Comparison of ENCODE assay signal across 26 cellular contexts in the genomic region with DNA sequence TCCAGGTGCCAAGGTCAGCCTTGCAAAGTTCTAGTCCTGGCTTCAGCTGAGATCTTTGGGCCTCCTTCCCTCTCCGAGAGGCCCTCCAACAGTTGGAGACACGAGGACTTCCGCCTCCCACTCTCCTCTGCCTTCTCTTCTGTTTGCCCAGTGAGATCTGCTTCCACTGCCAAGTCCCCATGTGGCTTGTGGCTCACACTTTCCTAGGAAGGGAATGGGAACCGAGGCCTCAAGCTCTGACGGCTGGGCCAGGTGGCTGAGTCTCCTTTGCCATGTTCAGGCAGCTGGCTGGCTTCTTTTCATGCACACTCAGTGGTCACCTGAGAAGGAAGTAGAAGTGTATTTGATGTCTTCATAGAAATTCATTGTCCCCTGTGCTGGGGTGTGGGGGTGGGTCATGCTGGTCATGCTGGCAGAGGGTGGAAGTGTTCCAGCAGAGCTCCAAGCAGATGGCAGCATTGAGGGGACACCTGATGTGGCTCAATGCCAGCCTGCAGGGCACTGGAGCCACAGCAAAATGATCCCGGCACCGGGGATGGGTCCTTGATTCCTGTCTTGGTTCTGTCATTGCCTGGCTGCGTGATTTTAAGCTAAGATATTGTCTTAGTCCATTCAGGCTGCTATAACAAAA.
"Had no signal": no experiment of that assay in that cellular context is flagged by ENCODE, and none has a peak within 500 bp of the region (broad histone marks: within the 10 kb centered on the region; RNA-seq: fewer than 3 reads in every experiment).

No MANE protein-coding gene starts in this region.

- H3K4me3 ChIP-seq: coronary artery, gastroesophageal sphincter, heart left ventricle, left ventricle myocardium inferior, mucosa of descending colon, spleen, thyroid gland, uterus had no signal

- H3K4me1 Mint-ChIP-seq: activated CD4-positive, alpha-beta memory T cell treated with anti-CD3 and anti-CD28 coated beads, Interleukin-2, amount 10 ng/mL, durations not matched to agents 7 days and 5 days; activated naive CD8-positive, alpha-beta T cell treated with anti-CD3 and anti-CD28 coated beads, Interleukin-2, amount 10 ng/mL, durations not matched to agents 7 days and 5 days; stimulated activated naive B cell treated with anti-CD40 and anti-IgM and Interleukin-4, amounts not matched to agents 10 μg/mL and 1 μg/mL and 100 μg/mL, for 72 hours; T-cell had no signal

- H3K27ac ChIP-seq: neutrophil, parathyroid adenoma, spleen, thyroid gland had no signal

- H3K79me2 ChIP-seq: parathyroid adenoma had no signal

- H3K27me3 ChIP-seq: gastroesophageal sphincter, heart left ventricle, neutrophil, spleen, thyroid gland, uterus had no signal

- ATAC-seq: gastroesophageal sphincter; heart left ventricle; mucosa of descending colon; naive thymus-derived CD4-positive, alpha-beta T cell; stimulated activated naive B cell treated with anti-CD40 and anti-IgM and Interleukin-4, amounts not matched to agents 10 μg/mL and 1 μg/mL and 100 μg/mL, for 72 hours; T-cell had no signal

- H3K36me3 Mint-ChIP-seq: activated naive CD8-positive, alpha-beta T cell treated with anti-CD3 and anti-CD28 coated beads, Interleukin-2, amount 10 ng/mL, durations not matched to agents 7 days and 5 days; brain; naive thymus-derived CD4-positive, alpha-beta T cell; stimulated activated naive B cell treated with anti-CD40 and anti-IgM and Interleukin-4, amounts not matched to agents 10 μg/mL and 1 μg/mL and 100 μg/mL, for 72 hours; T-cell had no signal

- H3K9ac ChIP-seq: parathyroid adenoma had no signal

- H3K4me3 Mint-ChIP-seq: activated CD4-positive, alpha-beta memory T cell treated with anti-CD3 and anti-CD28 coated beads, Interleukin-2, amount 10 ng/mL, durations not matched to agents 7 days and 5 days; activated naive CD8-positive, alpha-beta T cell treated with anti-CD3 and anti-CD28 coated beads, Interleukin-2, amount 10 ng/mL, durations not matched to agents 7 days and 5 days; brain; naive thymus-derived CD4-positive, alpha-beta T cell; stimulated activated naive B cell treated with anti-CD40 and anti-IgM and Interleukin-4, amounts not matched to agents 10 μg/mL and 1 μg/mL and 100 μg/mL, for 72 hours; T-cell had no signal

- H3K27ac Mint-ChIP-seq: activated CD4-positive, alpha-beta memory T cell treated with anti-CD3 and anti-CD28 coated beads, Interleukin-2, amount 10 ng/mL, durations not matched to agents 7 days and 5 days; activated naive CD8-positive, alpha-beta T cell treated with anti-CD3 and anti-CD28 coated beads, Interleukin-2, amount 10 ng/mL, durations not matched to agents 7 days and 5 days; activated T-helper 2 cell treated with anti-CD3 and anti-CD28 coated beads, Interferon-gamma antibody, Interleukin-2, Interleukin-4, amounts not matched to agents 10 μg/mL and 5 μg/mL and 100 μg/mL, durations not matched to agents 14 hours and 24 hours and 36 hours; naive thymus-derived CD4-positive, alpha-beta T cell; stimulated activated naive B cell treated with anti-CD40 and anti-IgM and Interleukin-4, amounts not matched to agents 10 μg/mL and 1 μg/mL and 100 μg/mL, for 72 hours; T-cell had no signal

- H3K9me3 Mint-ChIP-seq: activated CD4-positive, alpha-beta memory T cell treated with anti-CD3 and anti-CD28 coated beads, Interleukin-2, amount 10 ng/mL, durations not matched to agents 7 days and 5 days; activated naive CD8-positive, alpha-beta T cell treated with anti-CD3 and anti-CD28 coated beads, Interleukin-2, amount 10 ng/mL, durations not matched to agents 7 days and 5 days; activated T-helper 2 cell treated with anti-CD3 and anti-CD28 coated beads, Interferon-gamma antibody, Interleukin-2, Interleukin-4, amounts not matched to agents 10 μg/mL and 5 μg/mL and 100 μg/mL, durations not matched to agents 14 hours and 24 hours and 36 hours; T-cell had no signal

- FAIRE-seq: endometrium had no signal

- H3K36me3 ChIP-seq: gastroesophageal sphincter, heart left ventricle, left ventricle myocardium inferior, neutrophil, spleen, thyroid gland, uterus had no signal

- H3K9me3 ChIP-seq: gastroesophageal sphincter, heart left ventricle, left ventricle myocardium inferior, mucosa of descending colon, neutrophil, spleen, thyroid gland, uterus had no signal

- DNase-seq: activated CD4-positive, alpha-beta memory T cell treated with anti-CD3 and anti-CD28 coated beads, Interleukin-2, amount 10 ng/mL, durations not matched to agents 7 days and 5 days; activated CD4-positive, alpha-beta T cell treated with anti-CD3 and anti-CD28 coated beads for 48 hours; activated CD4-positive, CD25-positive, alpha-beta regulatory T cell; activated naive CD4-positive, alpha-beta T cell treated with Interleukin-2 at 50 U/mL for 16 hours; activated naive CD8-positive, alpha-beta T cell treated with anti-CD3 and anti-CD28 coated beads, Interleukin-2, amount 10 ng/mL, durations not matched to agents 7 days and 5 days; activated T-cell treated with anti-CD3 and anti-CD28 coated beads, Interleukin-2, amount 50 U/mL, for 1 hour; amygdala; caudate nucleus; erythroblast; heart left ventricle; kidney glomerular epithelial cell; left ventricle myocardium inferior; mucosa of descending colon; naive thymus-derived CD4-positive, alpha-beta T cell; spleen; stimulated activated naive B cell treated with anti-CD40 and anti-IgM and Interleukin-4, amounts not matched to agents 10 μg/mL and 1 μg/mL and 100 μg/mL, for 72 hours; T-cell; thyroid gland; uterus had no signal

- H2AFZ ChIP-seq: parathyroid adenoma had no signal

- H3K4me1 ChIP-seq: parathyroid adenoma, spleen, thyroid gland, uterus had no signal
